Comparison of ENCODE assay signal across 18 cellular contexts in genomic region chr4:163622351-163623051, GRCh38.
"Had no signal": no experiment of that assay in that cellular context is flagged by ENCODE, and none has a peak within 500 bp of the region (broad histone marks: within the 10 kb centered on the region; RNA-seq: fewer than 3 reads in every experiment).

No MANE protein-coding gene starts in this region.

- DNase-seq: activated B cell treated with CpG ODN at 0.5 μM for 24 hours; activated CD4-positive, alpha-beta memory T cell treated with anti-CD3 and anti-CD28 coated beads for 36 hours; activated CD4-positive, alpha-beta T cell treated with anti-CD3 and anti-CD28 coated beads for 48 hours; activated effector memory CD4-positive, alpha-beta T cell treated with Interleukin-2 at 50 U/mL for 16 hours; activated naive CD4-positive, alpha-beta T cell treated with anti-CD3 and anti-CD28 coated beads for 36 hours; activated T-cell treated with anti-CD3 and anti-CD28 coated beads, Interleukin-2, amount 50 U/mL, for 48 hours; amygdala; cerebellar nuclear complex; cortex of kidney; mesenchymal stem cell; occipital lobe; sigmoid colon; stimulated activated CD4-positive, alpha-beta T cell treated with anti-CD3 and anti-CD28 coated beads, Interleukin-4, amount 100 ng/mL, for 1 hour; stimulated activated naive CD4-positive, alpha-beta T cell treated with Interleukin-2 at 50 U/mL for 16 hours; T-helper 17 cell; tibial artery had no signal

- H3K27ac Mint-ChIP-seq: activated B cell treated with CpG ODN at 0.5 μM for 24 hours; activated CD4-positive, alpha-beta memory T cell treated with anti-CD3 and anti-CD28 coated beads for 36 hours; activated naive CD4-positive, alpha-beta T cell treated with anti-CD3 and anti-CD28 coated beads for 36 hours; T-helper 17 cell had no signal

- H3K36me3 ChIP-seq: sigmoid colon, tibial artery had no signal

- H3K4me1 ChIP-seq: sigmoid colon, tibial artery had no signal

- ATAC-seq: left lobe of liver, T-helper 17 cell had no signal

- H3K4me3 ChIP-seq: sigmoid colon, tibial artery had no signal

- H3K27me3 ChIP-seq: sigmoid colon, tibial artery had no signal

- H3K27me3 Mint-ChIP-seq: activated B cell treated with CpG ODN at 0.5 μM for 24 hours; activated CD4-positive, alpha-beta memory T cell treated with anti-CD3 and anti-CD28 coated beads for 36 hours; T-helper 17 cell had no signal

- H3K4me3 Mint-ChIP-seq: activated B cell treated with CpG ODN at 0.5 μM for 24 hours; activated CD4-positive, alpha-beta memory T cell treated with anti-CD3 and anti-CD28 coated beads for 36 hours; activated naive CD4-positive, alpha-beta T cell treated with anti-CD3 and anti-CD28 coated beads for 36 hours; T-helper 17 cell had no signal

- H3K9me3 ChIP-seq: sigmoid colon, tibial artery had no signal

- H3K9me3 Mint-ChIP-seq: activated B cell treated with CpG ODN at 0.5 μM for 24 hours; activated CD4-positive, alpha-beta memory T cell treated with anti-CD3 and anti-CD28 coated beads for 36 hours; activated naive CD4-positive, alpha-beta T cell treated with anti-CD3 and anti-CD28 coated beads for 36 hours had no signal

- H3K27ac ChIP-seq: epithelial cell of prostate, tibial artery had no signal
